Comparison of ENCODE assay signal across 18 cellular contexts in genomic region chr16:65769055-65769465, GRCh38.
DNase-seq lines count a peak whose midpoint lies in the region; ATAC-seq, FAIRE-seq and TF ChIP-seq lines count a peak whose summit lies in the region.
"Had no signal": no experiment of that assay in that cellular context is flagged by ENCODE, and none has a peak within 500 bp of the region (broad histone marks: within the 10 kb centered on the region; RNA-seq: fewer than 3 reads in every experiment).

No MANE protein-coding gene starts in this region.

- H3K36me3 ChIP-seq in HepG2 (replicated peaks in 1 of 2; ENCODE audit: control insufficient read depth in 1 of 2, insufficient read depth in 2 of 2, low read length in 2 of 2) (no peaks in the 10 kb centered on the region), right lobe of liver (no peaks in the 10 kb centered on the region), mucosa of descending colon (ENCODE audit: low read depth) (no peaks in the 10 kb centered on the region)
- H3K36me3 ChIP-seq: gastroesophageal sphincter, SJSA1, spleen, stomach had no signal

- TF ChIP-seq CTCF in HepG2 (CRISPR knock-in tag; IDR thresholded peaks at IDR 0.05) (no peak), right lobe of liver (IDR thresholded peaks at IDR 0.05) (no peak), fibroblast of pulmonary artery (IDR thresholded peaks at IDR 0.05; ENCODE audit: low read length, missing control alignments) (no peak), type B pancreatic cell (conservative IDR thresholded peaks at IDR 0.05) (no peak), mucosa of descending colon (IDR thresholded peaks at IDR 0.05) (no peak)

- H3K9me3 Mint-ChIP-seq in type B pancreatic cell = peaks cover 13% of the 10 kb centered on the region

- CTCF ChIA-PET in HepG2 (lab: Yijun Ruan, JAX; ENCODE audit: low intra/inter-chr PET ratio, low total read pairs) = no interaction called here

- BruUV-seq in HepG2 (replicated peaks; lab: Mats Ljungman, UMichigan) = no TSS peak

- no peaks in the 10 kb centered on the region for H3K27me3 Mint-ChIP-seq in type B pancreatic cell

- in situ Hi-C loops in HepG2 (cut with HindIII; ENCODE audit: extremely low pct_ligation_motif_present, low pct_unique_long_range_greater_than_20kb) = no loop called here

- H3K9ac ChIP-seq in HepG2 (ENCODE audit: insufficient read depth, low read depth, low read length) = no peak overlapping the region

- no peak for FAIRE-seq in HepG2 (lab: Jason Lieb, UNC)
- FAIRE-seq: islet of Langerhans had no signal

- no peaks in the 10 kb centered on the region for H4K20me1 ChIP-seq in HepG2 (ENCODE audit: insufficient read depth, low read length)

- H3K9me3 ChIP-seq in HepG2 (ENCODE audit: low read length) (peaks cover 33% of the 10 kb centered on the region), right lobe of liver (no peaks in the 10 kb centered on the region), mucosa of descending colon (peaks cover 9% of the 10 kb centered on the region)

- TF ChIP-seq POLR2A in HepG2 (IDR thresholded peaks at IDR 0.05; ENCODE audit: insufficient read depth in 1 of 2, low read depth in 2 of 2, low read length in 2 of 2) = no peak
- TF ChIP-seq POLR2A in right lobe of liver (IDR thresholded peaks at IDR 0.05) = no peak

- no peak for ATAC-seq in HepG2
- no peak for ATAC-seq in right lobe of liver
- no peak for ATAC-seq in mucosa of descending colon
- ATAC-seq: gastroesophageal sphincter had no signal

- H3K4me1 ChIP-seq in HepG2 (ENCODE audit: insufficient read depth, low read length) = peaks cover 11% of the 10 kb centered on the region
- no peaks in the 10 kb centered on the region for H3K4me1 ChIP-seq in right lobe of liver
- no peaks in the 10 kb centered on the region for H3K4me1 ChIP-seq in mucosa of descending colon (ENCODE audit: low read depth)
- H3K4me1 ChIP-seq: gastroesophageal sphincter, SJSA1, spleen, stomach had no signal

- H3K4me3 Mint-ChIP-seq in type B pancreatic cell = no peak overlapping the region

- H3K27ac ChIP-seq in HepG2 (ENCODE audit: extremely low read length, insufficient read depth, low read length) (no peak overlapping the region), right lobe of liver (no peak overlapping the region)
- H3K27ac ChIP-seq: gastroesophageal sphincter, SJSA1, spleen, stomach had no signal

- no peaks in the 10 kb centered on the region for H3K79me2 ChIP-seq in HepG2 (ENCODE audit: insufficient read depth, low read length)

- H2AFZ ChIP-seq in HepG2 (ENCODE audit: low read length) = no peak overlapping the region

- 84% methylated on average over 1 of the region's 1 CpG for WGBS in HepG2 (ENCODE audit: low lambda C conversion rate)
- 57% methylated on average over 1 of the region's 1 CpG for WGBS in right lobe of liver (ENCODE audit: insufficient coverage, low coverage, low lambda C conversion rate, missing lambda C conversion rate)

- H3K4me1 Mint-ChIP-seq in type B pancreatic cell (ENCODE audit: unreplicated experiment) = peaks cover 47% of the 10 kb centered on the region

- H3K4me3 ChIP-seq in HepG2 (replicated peaks in 1 of 3; ENCODE audit: insufficient read depth in 1 of 3, low read depth in 2 of 3, low read length in 3 of 3) (no peak overlapping the region), right lobe of liver (no peak overlapping the region), fibroblast of pulmonary artery (replicated peaks; ENCODE audit: low read depth, low read length) (no peak overlapping the region), mucosa of descending colon (no peak overlapping the region)
- H3K4me3 ChIP-seq: gastroesophageal sphincter, SJSA1, spleen, stomach had no signal

- TF ChIP-seq RAD21 in HepG2 (CRISPR knock-in tag; IDR thresholded peaks at IDR 0.05) = no peak

- POLR2A ChIA-PET in HepG2 (lab: Yijun Ruan, JAX) = no interaction called here

- no peak overlapping the region for H3K4me2 ChIP-seq in HepG2 (ENCODE audit: low read depth, low read length)

- peaks cover 6% of the 10 kb centered on the region for H3K36me3 Mint-ChIP-seq in type B pancreatic cell

- DNase-seq in HepG2 (ENCODE audit: low spot score) = no peak
- DNase-seq in right lobe of liver = no peak
- DNase-seq in SKM-1 (lab: John Stamatoyannopoulos, UW; ENCODE audit: unreplicated experiment) = peak; percentile 49
- DNase-seq in fibroblast of pulmonary artery (ENCODE audit: low read depth) = peak; percentile 88
- DNase-seq in type B pancreatic cell (ENCODE audit: extremely low spot score, unreplicated experiment) = no peak
- no peak for DNase-seq in mucosa of descending colon
- no peak for DNase-seq in dedifferentiated amniotic fluid mesenchymal stem cell (ENCODE audit: extremely low spot score)
- DNase-seq in iPS-NIHi7 (ENCODE audit: extremely low spot score) = no peak
- DNase-seq: activated gamma-delta T cell; DMS53; GOT3; NCI-H2107; NK-92 treated with Interleukin-12 subunit alpha and Interleukin-12 subunit beta, amount 100 ng/mL, for 24 hours; spleen; stomach had no signal

- TF ChIP-seq EP300 in HepG2 (IDR thresholded peaks at IDR 0.05; ENCODE audit: low read depth in 2 of 2, low read length in 2 of 2) (no peak), HepG2 (CRISPR knock-in tag; IDR thresholded peaks at IDR 0.05; ENCODE audit: borderline replicate concordance) (no peak)

- no peaks in the 10 kb centered on the region for H3K27me3 ChIP-seq in HepG2 (ENCODE audit: control insufficient read depth in 1 of 2, insufficient read depth in 2 of 2, low read length in 2 of 2)
- no peaks in the 10 kb centered on the region for H3K27me3 ChIP-seq in right lobe of liver
- H3K27me3 ChIP-seq: gastroesophageal sphincter, SJSA1, spleen, stomach had no signal

- H3K27ac Mint-ChIP-seq in type B pancreatic cell = peak overlapping the region; percentile 30

- intact Hi-C loops in HepG2 (cut with micrococcal nuclease; ENCODE audit: unreplicated experiment) (no loop called here), right lobe of liver (cut with DNase I) (no loop called here), mucosa of descending colon (cut with DNase I, micrococcal nuclease) (no loop called here)

TF ChIP-seq in HepG2, 621 proteins besides CTCF, POLR2A, EP300 and RAD21:
- TF ChIP-seq ZNF788 (CRISPR knock-in tag; IDR thresholded peaks at IDR 0.05; ENCODE audit: borderline replicate concordance) (no peak), AFF4 (CRISPR knock-in tag; IDR thresholded peaks at IDR 0.05) (no peak), ESRRA (CRISPR knock-in tag; IDR thresholded peaks at IDR 0.05; ENCODE audit: low read depth) (no peak), TP53 (CRISPR knock-in tag; conservative IDR thresholded peaks at IDR 0.05) (peak; percentile 98), ZNF782 (CRISPR knock-in tag; IDR thresholded peaks at IDR 0.05; ENCODE audit: borderline replicate concordance) (no peak), ZNF350 (CRISPR knock-in tag; IDR thresholded peaks at IDR 0.05; ENCODE audit: borderline replicate concordance, low read depth) (no peak), ZBTB1 (CRISPR knock-in tag; IDR thresholded peaks at IDR 0.05; ENCODE audit: borderline replicate concordance) (no peak)

Comparison
In these comparisons a context has a peak if more than half of its experiments do, and no peak if none do; other contexts are left out.
1. DNase-seq: peak in SKM-1 (single experiment) and fibroblast of pulmonary artery (single experiment); none in HepG2 (single experiment), right lobe of liver (0 of 3), type B pancreatic cell (single experiment), mucosa of descending colon (0 of 3), dedifferentiated amniotic fluid mesenchymal stem cell (single experiment) and iPS-NIHi7 (single experiment).